ENCODE assay signal across 1 cellular context in the genomic region with DNA sequence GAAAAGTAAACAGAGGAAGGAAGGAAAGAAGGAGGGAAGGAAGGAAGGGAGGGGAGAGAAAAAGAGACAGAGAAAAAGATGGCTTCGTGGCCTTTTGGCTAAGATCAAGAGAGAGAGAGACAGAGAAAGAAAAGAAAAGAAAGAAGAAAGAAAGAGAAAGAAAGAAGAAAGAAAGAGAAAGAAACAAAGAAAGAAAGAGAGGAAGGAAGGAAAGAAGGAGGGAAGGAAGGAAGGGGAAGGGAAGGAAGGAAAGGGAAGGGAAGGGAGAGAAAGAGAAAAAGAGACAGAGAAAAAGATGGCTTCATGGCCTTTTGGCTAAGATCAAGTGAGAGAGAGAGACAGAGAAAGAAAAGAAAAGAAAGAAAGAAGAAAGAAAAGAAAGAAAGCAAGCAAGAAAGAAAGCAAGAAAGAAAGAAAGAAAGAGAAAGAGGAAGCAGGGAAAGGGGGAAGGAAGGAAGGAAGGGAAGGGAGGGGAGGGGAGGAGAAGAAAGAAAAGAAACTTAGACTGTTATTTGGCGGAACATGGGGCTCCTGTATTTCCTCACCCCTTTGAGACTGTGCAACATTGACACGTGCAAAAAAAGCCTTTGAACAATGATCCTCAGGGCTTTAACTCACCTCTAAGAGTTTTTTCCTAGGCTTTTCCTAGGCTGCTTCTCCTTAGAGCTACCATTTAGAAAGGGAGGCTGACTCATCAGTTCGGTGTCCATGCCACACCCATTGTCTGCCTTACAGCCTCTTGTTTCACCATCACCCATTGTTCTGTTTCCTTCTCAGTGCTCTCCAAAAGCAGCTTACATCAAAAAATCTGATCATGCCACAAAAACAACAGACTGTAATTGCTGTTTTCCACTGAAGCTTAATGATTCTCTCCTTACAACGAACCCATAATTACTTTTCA.
TF ChIP-seq lines count a peak whose summit lies in the region.

No MANE protein-coding gene starts in this region.

TF ChIP-seq in H1, 55 proteins besides CTCF, POLR2A, EP300 and RAD21 (continued from another document):
- TF ChIP-seq RNF2 (IDR thresholded peaks at IDR 0.05; ENCODE audit: borderline replicate concordance, low read depth, low read length, missing control alignments, poor library complexity, severe bottlenecking) (no peak), CHD1 (IDR thresholded peaks at IDR 0.05; ENCODE audit: low read depth, low read length) (no peak), SRF (IDR thresholded peaks at IDR 0.05; ENCODE audit: low read depth, low read length) (no peak)
TF ChIP-seq in H1: peak in this region for 0.
